Comparison of ENCODE assay signal across 9 cellular contexts in the genomic region with DNA sequence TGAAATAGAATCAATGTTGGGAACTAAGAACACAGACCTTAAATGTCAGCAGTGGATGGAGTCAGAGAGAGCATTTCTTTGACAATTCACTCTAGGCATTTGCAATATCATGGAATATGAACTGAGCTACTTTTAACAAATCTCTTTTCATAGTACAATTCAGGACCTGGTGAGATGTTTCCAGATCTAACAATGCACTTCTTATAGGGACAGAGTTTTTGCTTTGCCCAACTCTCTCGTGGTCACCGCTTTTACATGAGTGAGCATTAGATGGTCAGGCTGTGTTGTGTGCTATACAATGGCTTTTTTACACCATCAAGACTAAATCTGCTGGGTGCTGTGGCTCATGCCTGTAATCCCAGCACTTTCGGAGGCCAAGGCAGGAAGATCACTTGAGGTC.
"Had no signal": no experiment of that assay in that cellular context is flagged by ENCODE, and none has a peak within 500 bp of the region (broad histone marks: within the 10 kb centered on the region; RNA-seq: fewer than 3 reads in every experiment).

No MANE protein-coding gene starts in this region.

- H3K36me3 ChIP-seq: HAP-1 had no signal

- DNase-seq: GM23248, GOT3, H7, H9, HCEC 1CT, HFFc6 had no signal

- H3K27ac ChIP-seq: GM23248 had no signal

- H3K4me1 ChIP-seq: HAP-1 had no signal

- H3K9me3 ChIP-seq: HAP-1 had no signal

- ATAC-seq: GM23338, HCT116 had no signal

- H3K4me3 Mint-ChIP-seq: GM23338, H9, HFFc6 had no signal

- H3K27ac Mint-ChIP-seq: GM23338, HFFc6 had no signal

- H3K4me3 ChIP-seq: GM23248, GM23338, HAP-1 had no signal
